Comparison of ENCODE assay signal across 12 cellular contexts in genomic region chr11:28146123-28146751, GRCh38. TPM values are rescaled to one million over a fixed set of nuclear protein-coding genes. Genes with fewer than 3 reads are reported as not detected.
DNase-seq lines count a peak whose midpoint lies in the region; ATAC-seq and TF ChIP-seq lines count a peak whose summit lies in the region.
"Had no signal": no experiment of that assay in that cellular context is flagged by ENCODE, and none has a peak within 500 bp of the region (broad histone marks: within the 10 kb centered on the region; RNA-seq: fewer than 3 reads in every experiment).

No MANE protein-coding gene starts in this region.

- CTCF ChIA-PET in AG04450 (lab: Charles Lee): interaction anchor here (1.0 kb wide), 1 partner anchor 23 kb away, joined by 3 read pairs; no protein-coding TSS in a partner anchor

- H3K27ac ChIP-seq in AG04450 (ENCODE audit: low read depth, low read length) (no peak overlapping the region), suprapubic skin (no peak overlapping the region)
- H3K27ac ChIP-seq: SJCRH30 had no signal

- H3K9me3 ChIP-seq in AG04450 (ENCODE audit: control insufficient read depth, insufficient read depth, low read length) (peaks cover 2% of the 10 kb centered on the region; the same call in 1 of the 2 replicates), suprapubic skin (no peaks in the 10 kb centered on the region)
- H3K9me3 ChIP-seq: SJCRH30 had no signal

- POLR2A ChIA-PET in AG04450 (lab: Yijun Ruan, JAX): no interaction called here

- H3K36me3 ChIP-seq in suprapubic skin: no peaks in the 10 kb centered on the region
- H3K36me3 ChIP-seq: SJCRH30 had no signal

- DNase-seq in AG04450 (ENCODE audit: low read depth, low spot score): peak; percentile 59
- peak; percentile 92 for DNase-seq in HT1080 (ENCODE audit: low read depth)
- peak; percentile 57 for DNase-seq in amniotic stem cell (lab: John Stamatoyannopoulos, UW)
- peak; percentile 93 for DNase-seq in iris pigment epithelial cell (ENCODE audit: low read depth)
- no peak for DNase-seq in GM19238 (ENCODE audit: insufficient read length, low spot score)
- no peak for DNase-seq in mucosa of gallbladder (ENCODE audit: low spot score)
- DNase-seq in suprapubic skin (ENCODE audit: low spot score in 2 of 2): no peak
- DNase-seq: activated T-cell treated with anti-CD3 and anti-CD28 coated beads, Interleukin-2, amount 50 U/mL, for 1 hour; naive thymus-derived CD4-positive, alpha-beta T cell; NCI-H1694 had no signal

- no peak for ATAC-seq in GM18511 (IDR thresholded peaks at IDR 0.05; ENCODE audit: unreplicated experiment)
- ATAC-seq: naive thymus-derived CD4-positive, alpha-beta T cell had no signal

- TF ChIP-seq EP300 in suprapubic skin (IDR thresholded peaks at IDR 0.05): no peak

- 29% methylated on average over 2 of the region's 2 CpGs for WGBS in suprapubic skin

- H3K4me1 ChIP-seq in suprapubic skin: peaks cover 3% of the 10 kb centered on the region

- no peak for TF ChIP-seq CTCF in AG04450 (IDR thresholded peaks at IDR 0.05; ENCODE audit: low read depth, low read length)
- no peak for TF ChIP-seq CTCF in suprapubic skin (IDR thresholded peaks at IDR 0.05)

- H3K27me3 ChIP-seq in AG04450 (ENCODE audit: control insufficient read depth, insufficient read depth, low read length): no peaks in the 10 kb centered on the region
- no peaks in the 10 kb centered on the region for H3K27me3 ChIP-seq in suprapubic skin
- H3K27me3 ChIP-seq: SJCRH30 had no signal

- TF ChIP-seq POLR2A in suprapubic skin (IDR thresholded peaks at IDR 0.05): no peak

- H3K4me3 ChIP-seq in AG04450 (ENCODE audit: low read depth, low read length) (no peak overlapping the region), suprapubic skin (no peak overlapping the region)
- H3K4me3 ChIP-seq: SJCRH30 had no signal

RNA-seq across cellular contexts. Expression of gene METTL15, which starts 38.0 kb away (rescaled TPM):
- polyA plus RNA-seq in AG04450 (2011; rRNA removed): 11.1 and 15.2 TPM in 2 replicates
- 27.7 and 34.2 TPM in 2 replicates for polyA minus RNA-seq in AG04450 (2011; rRNA and poly(A)+ RNA removed)
- total RNA-seq in HT1080 (2014; rRNA removed; shearing (Covaris generic)): 12.1 and 14.6 TPM in 2 replicates
- 10.3 and 14.5 TPM in 2 replicates for polyA plus RNA-seq in HT1080 (2015; cell fraction: cytosol; rRNA removed)
- 17.7 and 19.3 TPM in 2 replicates for polyA plus RNA-seq in HT1080 (2015; cell fraction: nucleus; rRNA removed)
- total RNA-seq in mucosa of gallbladder: 11.4 TPM
- total RNA-seq in suprapubic skin: 10 to 100 TPM in 3 of 4 donors, 1 to 10 TPM in 1; 6.4 to 16.1 (median 10.2) TPM

RNA-seq across cellular contexts. Expression of gene KIF18A, which starts 38.3 kb away (rescaled TPM):
- polyA plus RNA-seq in AG04450 (2011; rRNA removed): 5.4 and 8.9 TPM in 2 replicates
- polyA minus RNA-seq in AG04450 (2011; rRNA and poly(A)+ RNA removed): 12.3 and 15.0 TPM in 2 replicates
- 21.1 and 23.1 TPM in 2 replicates for total RNA-seq in HT1080 (2014; rRNA removed; shearing (Covaris generic))
- 13.1 and 14.8 TPM in 2 replicates for polyA plus RNA-seq in HT1080 (2015; cell fraction: cytosol; rRNA removed)
- 37.3 and 44.5 TPM in 2 replicates for polyA plus RNA-seq in HT1080 (2015; cell fraction: nucleus; rRNA removed)
- total RNA-seq in mucosa of gallbladder: 1.0 TPM
- 1 to 10 TPM; 2.9 to 6.6 (median 4.2) TPM for total RNA-seq in suprapubic skin

Comparison
In these comparisons a context has a peak if more than half of its experiments do, and no peak if none do; other contexts are left out.
1. DNase-seq: peak in AG04450 (single experiment), HT1080 (single experiment), amniotic stem cell (single experiment) and iris pigment epithelial cell (single experiment); none in GM19238 (single experiment), mucosa of gallbladder (single experiment) and suprapubic skin (0 of 2).